In genomic region chr17:54745239-54745638, GRCh38 we compare ENCODE assay signal across 8 cellular contexts.
"Had no signal": no experiment of that assay in that cellular context is flagged by ENCODE, and none has a peak within 500 bp of the region (broad histone marks: within the 10 kb centered on the region; RNA-seq: fewer than 3 reads in every experiment).

No MANE protein-coding gene starts in this region.

- H3K4me3 ChIP-seq: GM23338, K562 had no signal

- DNase-seq: H9, HCEC 1CT, IMR-90 had no signal

- FAIRE-seq: H1, H54, K562 had no signal

- H3K27ac ChIP-seq: HL-60 had no signal

- H3K27ac Mint-ChIP-seq: GM23338, H9 had no signal

- H3K4me1 Mint-ChIP-seq: GM23338 had no signal

- H3K4me3 Mint-ChIP-seq: GM23338, H9 had no signal

- H3K4me2 ChIP-seq: GM23338 had no signal

- H2AFZ ChIP-seq: GM23338 had no signal

- ATAC-seq: GM23338, K562 had no signal
